ENCODE assay signal across 1 cellular context in genomic region chrX:37685452-37686347, GRCh38.
TF ChIP-seq lines count a peak whose summit lies in the region.

TSS of gene XK (plus strand) at chrX:37685791. CDS start at chrX:37685962, 171 bp downstream.

TF ChIP-seq in HEK293, 187 proteins besides CTCF, POLR2A, EP300 and RAD21 (continued from another document and continues in another):
- TF ChIP-seq ZNF26 (tag by site-specific recombination; IDR thresholded peaks at IDR 0.05) (no peak), ZFP3 (tag by site-specific recombination; IDR thresholded peaks at IDR 0.05; ENCODE audit: low read depth) (peak; percentile 74), ZNF843 (tag by site-specific recombination; IDR thresholded peaks at IDR 0.05) (no peak), ZNF23 (tag by site-specific recombination; IDR thresholded peaks at IDR 0.05; ENCODE audit: borderline replicate concordance) (no peak), ZNF292 (tag by site-specific recombination; IDR thresholded peaks at IDR 0.05; ENCODE audit: borderline replicate concordance, low read depth) (no peak), MYNN (tag by site-specific recombination; IDR thresholded peaks at IDR 0.05; ENCODE audit: borderline replicate concordance) (no peak), GLI4 (tag by site-specific recombination; IDR thresholded peaks at IDR 0.05) (0 out of 2 replicates have a peak, but pooled peaks have one; percentile 25), ZNF366 (tag by site-specific recombination; conservative IDR thresholded peaks at IDR 0.05) (no peak), ZNF280C (tag by site-specific recombination; IDR thresholded peaks at IDR 0.05) (no peak), ZNF610 (tag by site-specific recombination; IDR thresholded peaks at IDR 0.05; ENCODE audit: borderline replicate concordance) (no peak), ZNF518A (tag by site-specific recombination; conservative IDR thresholded peaks at IDR 0.05; ENCODE audit: low read depth) (no peak), ZNF335 (tag by site-specific recombination; conservative IDR thresholded peaks at IDR 0.05) (peak; percentile 40), ZBTB21 (tag by site-specific recombination; IDR thresholded peaks at IDR 0.05) (no peak), ZNF157 (tag by site-specific recombination; IDR thresholded peaks at IDR 0.05) (no peak), ZNF677 (tag by site-specific recombination; IDR thresholded peaks at IDR 0.05) (no peak), ZNF24 (tag by site-specific recombination; IDR thresholded peaks at IDR 0.05) (no peak), SCRT2 (tag by site-specific recombination; IDR thresholded peaks at IDR 0.05) (peak; percentile 48), KLF17 (tag by site-specific recombination; IDR thresholded peaks at IDR 0.05) (no peak), YY1 (tag by site-specific recombination; IDR thresholded peaks at IDR 0.05) (no peak), ZNF114 (tag by site-specific recombination; IDR thresholded peaks at IDR 0.05) (no peak), ZFP41 (tag by site-specific recombination; IDR thresholded peaks at IDR 0.05; ENCODE audit: borderline replicate concordance) (no peak), SP2 (tag by site-specific recombination; IDR thresholded peaks at IDR 0.05) (no peak), ZNF19 (tag by site-specific recombination; IDR thresholded peaks at IDR 0.05; ENCODE audit: low read depth) (no peak), ZSCAN16 (tag by site-specific recombination; IDR thresholded peaks at IDR 0.05) (no peak), ZNF221 (tag by site-specific recombination; IDR thresholded peaks at IDR 0.05; ENCODE audit: borderline replicate concordance) (no peak), ZNF311 (tag by site-specific recombination; IDR thresholded peaks at IDR 0.05; ENCODE audit: borderline replicate concordance) (no peak), KLF10 (tag by site-specific recombination; IDR thresholded peaks at IDR 0.05) (no peak), SP7 (tag by site-specific recombination; IDR thresholded peaks at IDR 0.05) (no peak), RBAK (tag by site-specific recombination; IDR thresholded peaks at IDR 0.05) (no peak), OVOL3 (tag by site-specific recombination; IDR thresholded peaks at IDR 0.05) (no peak), ZNF394 (tag by site-specific recombination; IDR thresholded peaks at IDR 0.05; ENCODE audit: borderline replicate concordance) (0 out of 2 replicates have a peak, but pooled peaks have one; percentile 19), FEZF1 (tag by site-specific recombination; IDR thresholded peaks at IDR 0.05) (no peak), WT1 (tag by site-specific recombination; IDR thresholded peaks at IDR 0.05) (no peak), ZNF274 (IDR thresholded peaks at IDR 0.05; ENCODE audit: low read length) (no peak), ZNF274 (tag by site-specific recombination; IDR thresholded peaks at IDR 0.05; ENCODE audit: borderline replicate concordance) (no peak), KLF16 (tag by site-specific recombination; IDR thresholded peaks at IDR 0.05) (no peak), ZNF521 (tag by site-specific recombination; IDR thresholded peaks at IDR 0.05) (no peak), ZNF529 (tag by site-specific recombination; IDR thresholded peaks at IDR 0.05; ENCODE audit: insufficient replicate concordance) (no peak), ZNF792 (tag by site-specific recombination; IDR thresholded peaks at IDR 0.05) (no peak), PRDM10 (tag by site-specific recombination; IDR thresholded peaks at IDR 0.05) (0 out of 2 replicates have a peak, but pooled peaks have one; percentile 14), ZNF146 (tag by site-specific recombination; IDR thresholded peaks at IDR 0.05) (no peak), PRDM6 (tag by site-specific recombination; IDR thresholded peaks at IDR 0.05) (no peak), ZBTB11 (tag by site-specific recombination; conservative IDR thresholded peaks at IDR 0.05; ENCODE audit: low read depth) (no peak), ZNF670 (tag by site-specific recombination; IDR thresholded peaks at IDR 0.05; ENCODE audit: low read depth) (no peak), ZNF488 (tag by site-specific recombination; IDR thresholded peaks at IDR 0.05) (no peak)
